ENCODE assay signal across 24 cellular contexts in the genomic region with DNA sequence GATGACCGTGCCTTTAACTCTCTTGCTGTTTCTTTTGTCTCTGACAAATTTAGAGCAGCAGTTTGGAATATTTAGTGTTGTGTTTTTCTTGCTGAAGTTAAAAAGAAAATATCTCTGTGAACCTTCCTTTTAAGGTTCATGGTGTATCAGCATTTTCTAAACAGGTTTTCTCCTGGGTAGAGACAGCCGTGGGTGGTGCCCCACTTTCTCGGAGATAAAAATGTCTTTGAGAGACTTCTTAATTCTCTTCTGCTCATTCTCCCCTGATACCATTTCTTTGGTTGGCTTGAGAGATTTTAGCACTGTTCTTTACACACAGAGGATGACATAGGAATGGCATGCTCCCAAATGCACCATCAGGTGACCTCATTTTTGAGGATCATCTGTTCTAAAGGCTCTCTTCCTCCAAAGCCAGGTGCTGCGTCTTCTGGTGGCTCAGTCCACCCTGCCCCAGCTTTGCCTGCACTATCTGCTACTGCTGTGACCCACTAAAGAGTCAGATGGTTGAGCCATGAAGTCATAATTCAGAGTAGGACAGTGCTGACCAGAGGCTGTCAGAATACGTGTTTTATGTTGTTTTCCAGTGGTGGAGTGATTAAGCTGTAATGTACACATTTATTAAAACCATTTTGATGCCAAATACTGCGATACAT.
"Had no signal": no experiment of that assay in that cellular context is flagged by ENCODE, and none has a peak within 500 bp of the region (broad histone marks: within the 10 kb centered on the region; RNA-seq: fewer than 3 reads in every experiment).

No MANE protein-coding gene starts in this region.

- H3K27me3 ChIP-seq: cardiac muscle cell, esophagus squamous epithelium, left lung, ovary, right lobe of liver, upper lobe of left lung had no signal

- H3K4me1 ChIP-seq: esophagus squamous epithelium, left lung, psoas muscle, right lobe of liver, upper lobe of left lung had no signal

- H3K27ac ChIP-seq: cardiac muscle cell, esophagus squamous epithelium, left lung, ovary, psoas muscle, right lobe of liver, skin epidermis, thoracic aorta, upper lobe of left lung had no signal

- DNase-seq: activated CD4-positive, alpha-beta T cell treated with anti-CD3 and anti-CD28 coated beads for 1 hour; activated CD4-positive, alpha-beta T cell treated with anti-CD3 and anti-CD28 coated beads, Interleukin-2, amount 50 U/mL, for 1 hour; activated CD8-positive, alpha-beta T cell treated with anti-CD3 and anti-CD28 coated beads, Interleukin-2, amount 10 ng/mL, durations not matched to agents 7 days and 5 days; activated gamma-delta T cell; activated naive CD4-positive, alpha-beta T cell treated with anti-CD3 and anti-CD28 coated beads, Interleukin-2, amount 50 U/mL, for 16 hours; activated naive CD8-positive, alpha-beta T cell treated with anti-CD3 and anti-CD28 coated beads, Interleukin-2, amount 50 U/mL, for 24 hours; effector memory CD4-positive, alpha-beta T cell; esophagus squamous epithelium; kidney glomerular epithelial cell; left lung; naive thymus-derived CD8-positive, alpha-beta T cell; ovary; psoas muscle; right lobe of liver; stimulated activated CD4-positive, alpha-beta T cell treated with anti-CD3 and anti-CD28 coated beads, Interleukin-2, amount 100 ng/mL, for 24 hours; stimulated activated CD8-positive, alpha-beta memory T cell treated with anti-CD3 and anti-CD28 coated beads, Interleukin-4, amount 100 ng/mL, for 48 hours; stimulated activated naive B cell treated with anti-CD40 and anti-IgM and Interleukin-4, amounts not matched to agents 10 μg/mL and 1 μg/mL and 100 μg/mL, for 72 hours; T-helper 9 cell; upper lobe of left lung had no signal

- H3K4me3 ChIP-seq: cardiac muscle cell, esophagus squamous epithelium, left lung, ovary, psoas muscle, right lobe of liver, skin epidermis, thoracic aorta, upper lobe of left lung had no signal

- H3K27ac Mint-ChIP-seq: activated CD8-positive, alpha-beta T cell treated with anti-CD3 and anti-CD28 coated beads, Interleukin-2, amount 10 ng/mL, durations not matched to agents 7 days and 5 days; activated naive CD8-positive, alpha-beta T cell treated with anti-CD3 and anti-CD28 coated beads, Interleukin-2, amount 50 U/mL, for 24 hours; activated T-helper 1 cell treated with anti-CD3 and anti-CD28 coated beads, Interleukin-12 subunit alpha, Interleukin-12 subunit beta, Interleukin-2, Interleukin-4 antibody, amounts not matched to agents 30 ng/mL and 10 ng/mL and 1 ng/mL, durations not matched to agents 14 hours and 24 hours and 36 hours; mesothelial cell of epicardium; naive thymus-derived CD8-positive, alpha-beta T cell; stimulated activated naive B cell treated with anti-CD40 and anti-IgM and Interleukin-4, amounts not matched to agents 10 μg/mL and 1 μg/mL and 100 μg/mL, for 72 hours had no signal

- H3K27me3 Mint-ChIP-seq: activated naive CD8-positive, alpha-beta T cell treated with anti-CD3 and anti-CD28 coated beads, Interleukin-2, amount 50 U/mL, for 24 hours had no signal

- H3K9me3 ChIP-seq: esophagus squamous epithelium, left lung, ovary, psoas muscle, right lobe of liver, thoracic aorta, upper lobe of left lung had no signal

- H3K4me1 Mint-ChIP-seq: activated naive CD8-positive, alpha-beta T cell treated with anti-CD3 and anti-CD28 coated beads, Interleukin-2, amount 50 U/mL, for 24 hours; naive thymus-derived CD8-positive, alpha-beta T cell had no signal

- H3K36me3 Mint-ChIP-seq: mesothelial cell of epicardium; naive thymus-derived CD8-positive, alpha-beta T cell; stimulated activated naive B cell treated with anti-CD40 and anti-IgM and Interleukin-4, amounts not matched to agents 10 μg/mL and 1 μg/mL and 100 μg/mL, for 72 hours had no signal

- H3K9me3 Mint-ChIP-seq: activated naive CD8-positive, alpha-beta T cell treated with anti-CD3 and anti-CD28 coated beads, Interleukin-2, amount 50 U/mL, for 24 hours; activated T-helper 1 cell treated with anti-CD3 and anti-CD28 coated beads, Interleukin-12 subunit alpha, Interleukin-12 subunit beta, Interleukin-2, Interleukin-4 antibody, amounts not matched to agents 30 ng/mL and 10 ng/mL and 1 ng/mL, durations not matched to agents 14 hours and 24 hours and 36 hours; naive thymus-derived CD8-positive, alpha-beta T cell; stimulated activated naive B cell treated with anti-CD40 and anti-IgM and Interleukin-4, amounts not matched to agents 10 μg/mL and 1 μg/mL and 100 μg/mL, for 72 hours had no signal

- H3K36me3 ChIP-seq: cardiac muscle cell, esophagus squamous epithelium, left lung, ovary, right lobe of liver, thoracic aorta, upper lobe of left lung had no signal

- H3K4me3 Mint-ChIP-seq: activated CD8-positive, alpha-beta T cell treated with anti-CD3 and anti-CD28 coated beads, Interleukin-2, amount 10 ng/mL, durations not matched to agents 7 days and 5 days; activated naive CD8-positive, alpha-beta T cell treated with anti-CD3 and anti-CD28 coated beads, Interleukin-2, amount 50 U/mL, for 24 hours; activated T-helper 1 cell treated with anti-CD3 and anti-CD28 coated beads, Interleukin-12 subunit alpha, Interleukin-12 subunit beta, Interleukin-2, Interleukin-4 antibody, amounts not matched to agents 30 ng/mL and 10 ng/mL and 1 ng/mL, durations not matched to agents 14 hours and 24 hours and 36 hours; mesothelial cell of epicardium; naive thymus-derived CD8-positive, alpha-beta T cell; stimulated activated naive B cell treated with anti-CD40 and anti-IgM and Interleukin-4, amounts not matched to agents 10 μg/mL and 1 μg/mL and 100 μg/mL, for 72 hours had no signal
